23 cellular contexts compared by ENCODE assay signal in genomic region chr12:116302200-116303075, GRCh38. TPM values are rescaled to one million over a fixed set of nuclear protein-coding genes. Genes with fewer than 3 reads are reported as not detected.
DNase-seq lines count a peak whose midpoint lies in the region; ATAC-seq, FAIRE-seq and TF ChIP-seq lines count a peak whose summit lies in the region.
"Had no signal": no experiment of that assay in that cellular context is flagged by ENCODE, and none has a peak within 500 bp of the region (broad histone marks: within the 10 kb centered on the region; RNA-seq: fewer than 3 reads in every experiment).

No MANE protein-coding gene starts in this region.

- no peak for TF ChIP-seq EP300 in HepG2 (IDR thresholded peaks at IDR 0.05; ENCODE audit: low read depth in 2 of 2, low read length in 2 of 2)
- no peak for TF ChIP-seq EP300 in HepG2 (CRISPR knock-in tag; IDR thresholded peaks at IDR 0.05; ENCODE audit: borderline replicate concordance)

- no peaks in the 10 kb centered on the region for H4K20me1 ChIP-seq in HepG2 (ENCODE audit: insufficient read depth, low read length)

- H3K36me3 ChIP-seq in right lobe of liver (no peaks in the 10 kb centered on the region), HepG2 (replicated peaks in 1 of 2; ENCODE audit: control insufficient read depth in 1 of 2, insufficient read depth in 2 of 2, low read length in 2 of 2) (no peaks in the 10 kb centered on the region), aorta (ENCODE audit: control insufficient read depth in 1 of 2, insufficient read depth in 2 of 2, low read length in 1 of 2) (no peaks in the 10 kb centered on the region)
- H3K36me3 ChIP-seq: MG63, sigmoid colon had no signal

- in situ Hi-C loops in HepG2 (cut with HindIII; ENCODE audit: extremely low pct_ligation_motif_present, low pct_unique_long_range_greater_than_20kb) (no loop called here), SK-MEL-5 (cut with HindIII; ENCODE audit: low pct_unique_long_range_greater_than_20kb, low sequenced_read_pairs) (no loop called here)

- TF ChIP-seq CTCF in right lobe of liver (IDR thresholded peaks at IDR 0.05) (no peak), HepG2 (CRISPR knock-in tag; IDR thresholded peaks at IDR 0.05) (no peak)

- TF ChIP-seq RAD21 in HepG2 (CRISPR knock-in tag; IDR thresholded peaks at IDR 0.05) = no peak

- intact Hi-C loops in right lobe of liver (cut with DNase I) (no loop called here), HepG2 (cut with micrococcal nuclease; ENCODE audit: unreplicated experiment) (no loop called here), aorta (cut with DNase I) (no loop called here)

- H3K27ac ChIP-seq in right lobe of liver = no peak overlapping the region
- no peak overlapping the region for H3K27ac ChIP-seq in HepG2 (ENCODE audit: extremely low read length, insufficient read depth, low read length)
- no peak overlapping the region for H3K27ac ChIP-seq in aorta (ENCODE audit: low read depth in 1 of 2, low read length in 2 of 2)
- H3K27ac ChIP-seq: hepatocyte had no signal

- H2AFZ ChIP-seq in HepG2 (ENCODE audit: low read length) = no peak overlapping the region
- H2AFZ ChIP-seq: hepatocyte had no signal

- no TSS peak for BruUV-seq in HepG2 (replicated peaks; lab: Mats Ljungman, UMichigan)

- H3K4me1 ChIP-seq in right lobe of liver (peaks cover 0 to 17% (median 0%) of the 10 kb centered on the region in 4 donors), HepG2 (ENCODE audit: insufficient read depth, low read length) (no peaks in the 10 kb centered on the region), aorta (ENCODE audit: control insufficient read depth in 1 of 2, insufficient read depth in 2 of 2, low read length in 2 of 2) (peaks cover 4 to 7% of the 10 kb centered on the region in 2 donors)

- ATAC-seq in right lobe of liver = peak in 3 of 4 donors; percentile 18 to 34 (median 33)
- ATAC-seq in HepG2 = no peak
- peak; percentile 45 for ATAC-seq in aorta (ENCODE audit: low FRiP score)
- ATAC-seq: effector memory CD8-positive, alpha-beta T cell; stimulated activated naive CD8-positive, alpha-beta T cell treated with anti-CD3 and anti-CD28 coated beads, Interleukin-15, Interleukin-2, amounts not matched to agents 100 U/mL and 50 U/mL, for 24 hours had no signal

- DNase-seq in right lobe of liver (no peak), HepG2 (ENCODE audit: low spot score) (no peak), SK-MEL-5 (ENCODE audit: low read depth, low spot score) (peak; percentile 99), left kidney (ENCODE audit: low read depth, low spot score) (peak; percentile 51), aorta (no peak), NCI-H69 (lab: John Stamatoyannopoulos, UW) (no peak), NK-92 (lab: John Stamatoyannopoulos, UW; ENCODE audit: unreplicated experiment) (no peak), RPMI8226 (no peak)
- DNase-seq: activated CD4-positive, alpha-beta T cell treated with anti-CD3 and anti-CD28 coated beads, Interleukin-2, amount 50 U/mL, for 48 hours; activated naive CD4-positive, alpha-beta T cell treated with anti-CD3 and anti-CD28 coated beads, Interleukin-2, amount 10 ng/mL, durations not matched to agents 7 days and 5 days; C1 segment of cervical spinal cord; effector memory CD8-positive, alpha-beta T cell; islet precursor cell; MG63; NCI-H2081 treated with DMSO at 0.1 percent for 48 hours; occipital lobe; sigmoid colon; stimulated activated naive CD8-positive, alpha-beta T cell treated with anti-CD3 and anti-CD28 coated beads, Interleukin-15, Interleukin-2, amounts not matched to agents 100 U/mL and 50 U/mL, for 24 hours; T-helper 1 cell; trophoblast cell had no signal

- TF ChIP-seq POLR2A in right lobe of liver (IDR thresholded peaks at IDR 0.05) (no peak), HepG2 (IDR thresholded peaks at IDR 0.05; ENCODE audit: insufficient read depth in 1 of 2, low read depth in 2 of 2, low read length in 2 of 2) (no peak)

- H3K9me3 ChIP-seq in right lobe of liver (no peaks in the 10 kb centered on the region), HepG2 (ENCODE audit: low read length) (no peaks in the 10 kb centered on the region), aorta (ENCODE audit: control insufficient read depth, low read length) (no peaks in the 10 kb centered on the region)
- H3K9me3 ChIP-seq: MG63, sigmoid colon had no signal

- H3K27me3 ChIP-seq in right lobe of liver (no peaks in the 10 kb centered on the region), HepG2 (ENCODE audit: control insufficient read depth in 1 of 2, insufficient read depth in 2 of 2, low read length in 2 of 2) (peaks cover 0 to 25% of the 10 kb centered on the region in 2 experiments; a peak in 3 of 5 replicates), aorta (ENCODE audit: control insufficient read depth in 1 of 2, insufficient read depth in 2 of 2, low read length in 1 of 2) (no peaks in the 10 kb centered on the region)
- H3K27me3 ChIP-seq: hepatocyte, MG63, sigmoid colon had no signal

- H3K4me2 ChIP-seq in HepG2 (ENCODE audit: low read depth, low read length) = no peak overlapping the region
- H3K4me2 ChIP-seq: hepatocyte had no signal

- no peak overlapping the region for H3K4me3 ChIP-seq in right lobe of liver
- H3K4me3 ChIP-seq in HepG2 (replicated peaks in 1 of 3; ENCODE audit: insufficient read depth in 1 of 3, low read depth in 2 of 3, low read length in 3 of 3) = no peak overlapping the region
- no peak overlapping the region for H3K4me3 ChIP-seq in aorta (ENCODE audit: low read length in 2 of 2)
- H3K4me3 ChIP-seq: hepatocyte, MG63, sigmoid colon had no signal

- H3K9ac ChIP-seq in HepG2 (ENCODE audit: insufficient read depth, low read depth, low read length) = no peak overlapping the region

- 75% methylated on average over 17 of the region's 22 CpGs for WGBS in right lobe of liver (ENCODE audit: insufficient coverage, low coverage, low lambda C conversion rate, missing lambda C conversion rate)
- WGBS in HepG2 (ENCODE audit: low lambda C conversion rate) = 56% methylated on average over 19 of the region's 22 CpGs
- 90 to 91% methylated on average over 22 of the region's 22 CpGs for WGBS in aorta, 2 donors

- H3K79me2 ChIP-seq in HepG2 (ENCODE audit: insufficient read depth, low read length) = no peaks in the 10 kb centered on the region
- H3K79me2 ChIP-seq: hepatocyte had no signal

- no peak for FAIRE-seq in HepG2 (lab: Jason Lieb, UNC)
- FAIRE-seq: A204.1, GM12892 had no signal

- POLR2A ChIA-PET in HepG2 (lab: Yijun Ruan, JAX) = no interaction called here

- CTCF ChIA-PET in HepG2 (lab: Yijun Ruan, JAX; ENCODE audit: low intra/inter-chr PET ratio, low total read pairs) = no interaction called here

TF ChIP-seq in HepG2, 621 proteins besides CTCF, POLR2A, EP300 and RAD21 (continues in another document):
- TF ChIP-seq ZNF790 (CRISPR knock-in tag; IDR thresholded peaks at IDR 0.05; ENCODE audit: borderline replicate concordance) = no peak
- no peak for TF ChIP-seq CBX1 (IDR thresholded peaks at IDR 0.05; ENCODE audit: low read depth)
- no peak for TF ChIP-seq ZNF781 (CRISPR knock-in tag; IDR thresholded peaks at IDR 0.05; ENCODE audit: borderline replicate concordance, not compliant biosample characterization)
- TF ChIP-seq REPIN1 (CRISPR knock-in tag; IDR thresholded peaks at IDR 0.05; ENCODE audit: borderline replicate concordance, low read depth) = no peak
- TF ChIP-seq ZFYVE20 (CRISPR knock-in tag; IDR thresholded peaks at IDR 0.05; ENCODE audit: borderline replicate concordance, low read depth) = no peak
- TF ChIP-seq IRF2 (CRISPR knock-in tag; IDR thresholded peaks at IDR 0.05) = no peak

RNA-seq across cellular contexts. Expression of gene MED13L, which starts 24.9 kb away (rescaled TPM):
- 10 to 100 TPM; 29.0 to 52.0 (median 38.1) TPM for total RNA-seq in right lobe of liver
- total RNA-seq in HepG2 (2016; rRNA removed; fragmentation: Illumina TruSeq; extraction: Trizol) = 32.9 and 38.9 TPM in 2 replicates
- 82.6 and 84.3 TPM in 2 replicates for total RNA-seq in HepG2 (2016; cell fraction: cytosol; rRNA removed; fragmentation: Illumina TruSeq; extraction: Trizol; ENCODE audit: low read depth)
- total RNA-seq in HepG2 (2016; cell fraction: insoluble cytoplasmic fraction; rRNA removed; fragmentation: Illumina TruSeq; extraction: Trizol) = 30.1 and 34.1 TPM in 2 replicates
- 30.2 and 31.1 TPM in 2 replicates for total RNA-seq in HepG2 (2016; cell fraction: membrane; rRNA removed; fragmentation: Illumina TruSeq; extraction: Trizol)
- total RNA-seq in HepG2 (2016; cell fraction: nucleus; rRNA removed; fragmentation: Illumina TruSeq; extraction: Trizol) = 77.6 and 90.7 TPM in 2 replicates
- polyA plus RNA-seq in HepG2 (2011; rRNA removed) = 20.5 and 24.8 TPM in 2 replicates
- 13.8 and 15.7 TPM in 2 replicates for polyA plus RNA-seq in HepG2 (2011; cell fraction: cytosol; rRNA removed)
- polyA plus RNA-seq in HepG2 (2011; cell fraction: nucleus; rRNA removed) = 28.2 and 34.1 TPM in 2 replicates
- polyA plus RNA-seq in HepG2 (2012) = 19.0 and 20.9 TPM in 2 replicates
- polyA plus RNA-seq in HepG2 (2016; cell fraction: cytosol; fragmentation: Illumina TruSeq; extraction: Trizol; ENCODE audit: low read depth) = 0.53 and 0.93 TPM in 2 replicates
- 18.1 and 20.3 TPM in 2 replicates for polyA plus RNA-seq in HepG2 (2016; cell fraction: insoluble cytoplasmic fraction; fragmentation: Illumina TruSeq; extraction: Trizol; ENCODE audit: low read depth)
- 2.4 and 2.8 TPM in 2 replicates for polyA plus RNA-seq in HepG2 (2016; cell fraction: membrane; fragmentation: Illumina TruSeq; extraction: Trizol; ENCODE audit: low read depth)
- polyA plus RNA-seq in HepG2 (2016; cell fraction: nucleus; fragmentation: Illumina TruSeq; extraction: Trizol; ENCODE audit: insufficient read depth, low read depth) = 34.1 and 35.3 TPM in 2 replicates
- polyA minus RNA-seq in HepG2 (2011; rRNA and poly(A)+ RNA removed; ENCODE audit: low replicate concordance) = 56.3 and 75.4 TPM in 2 replicates
- polyA minus RNA-seq in HepG2 (2011; cell fraction: cytosol; rRNA and poly(A)+ RNA removed) = 28.0 and 36.0 TPM in 2 replicates
- 207 and 236 TPM in 2 replicates for polyA minus RNA-seq in HepG2 (2011; cell fraction: nucleus; rRNA and poly(A)+ RNA removed)
- 41.3 and 58.4 TPM in 2 replicates for total RNA-seq in SK-MEL-5 (2014; rRNA removed; shearing (Covaris generic))
- 25.3 and 35.5 TPM in 2 replicates for polyA plus RNA-seq in SK-MEL-5 (2015; cell fraction: cytosol; rRNA removed)
- 69.8 and 72.9 TPM in 2 replicates for polyA plus RNA-seq in SK-MEL-5 (2015; cell fraction: nucleus; rRNA removed)
- 100 to 1,000 TPM; 198 to 215 TPM for total RNA-seq in aorta
- 10 to 100 TPM; 16.7 to 30.1 TPM for polyA plus RNA-seq in aorta

Comparison
In these comparisons a context has a peak if more than half of its experiments do, and no peak if none do; other contexts are left out.
1. DNase-seq: peak in SK-MEL-5 (single experiment) and left kidney (single experiment); none in right lobe of liver (0 of 3), HepG2 (single experiment), aorta (0 of 2), NCI-H69 (single experiment), NK-92 (single experiment) and RPMI8226 (single experiment).